19 cellular contexts compared by ENCODE assay signal in genomic region chr9:70586506-70586905, GRCh38.
DNase-seq lines count a peak whose midpoint lies in the region; ATAC-seq and TF ChIP-seq lines count a peak whose summit lies in the region.
"Had no signal": no experiment of that assay in that cellular context is flagged by ENCODE, and none has a peak within 500 bp of the region (broad histone marks: within the 10 kb centered on the region; RNA-seq: fewer than 3 reads in every experiment).

No MANE protein-coding gene starts in this region.

- no peak for TF ChIP-seq RAD21 in IMR-90 (IDR thresholded peaks at IDR 0.05; ENCODE audit: low read length)

- TF ChIP-seq CTCF in IMR-90 (conservative IDR thresholded peaks at IDR 0.05; ENCODE audit: low read depth, low read length): no peak
- no peak for TF ChIP-seq CTCF in lower lobe of right lung (IDR thresholded peaks at IDR 0.05)

- H4K20me1 ChIP-seq in IMR-90 (ENCODE audit: insufficient read depth, low read length): no peaks in the 10 kb centered on the region

- peak overlapping the region; percentile 30 for H2BK120ac ChIP-seq in IMR-90 (ENCODE audit: low read depth, low read length)

- CTCF ChIA-PET in IMR-90 (lab: Yijun Ruan, JAX): no interaction called here

- H3K36me3 ChIP-seq in IMR-90 (ENCODE audit: control insufficient read depth, insufficient read depth, low read length): no peaks in the 10 kb centered on the region
- H3K36me3 ChIP-seq in lower lobe of right lung: no peaks in the 10 kb centered on the region
- no peaks in the 10 kb centered on the region for H3K36me3 ChIP-seq in stomach smooth muscle (ENCODE audit: control insufficient read depth in 2 of 2, insufficient read depth in 2 of 2, low read length in 2 of 2)
- H3K36me3 ChIP-seq: colonic mucosa, MG63 had no signal

- peak overlapping the region; percentile 12; the same call in 1 of the 2 replicates for H4K5ac ChIP-seq in IMR-90 (ENCODE audit: low read depth, low read length)

- peaks cover 19% of the 10 kb centered on the region for H3K9me1 ChIP-seq in IMR-90 (ENCODE audit: insufficient read depth, low read length)

- H2AFZ ChIP-seq in IMR-90 (replicated peaks; ENCODE audit: low read length, poor library complexity): no peak overlapping the region

- H3K4ac ChIP-seq in IMR-90 (ENCODE audit: low read depth, low read length): peak overlapping the region; percentile 21; the same call in 1 of the 2 replicates

- in situ Hi-C loops in IMR-90 (cut with MboI; ENCODE audit: low sequenced_read_pairs): loop anchor here (5.0 kb wide), 1 partner anchor 49 kb away; no protein-coding TSS in a partner anchor

- H3K4me2 ChIP-seq in IMR-90 (ENCODE audit: low read depth, low read length): no peak overlapping the region

- no TSS peak for BruUV-seq in IMR-90 (replicated peaks; lab: Mats Ljungman, UMichigan)

- intact Hi-C loops in IMR-90 (cut with micrococcal nuclease): loop anchor here (5.0 kb wide), 1 partner anchor 104 kb away; no protein-coding TSS in a partner anchor
- intact Hi-C loops in lower lobe of right lung (cut with DNase I): no loop called here

- DNase-seq in IMR-90 (no peak), dermis blood vessel endothelial cell (peak; percentile 33), lower lobe of right lung (no peak), NCI-H1105 treated with DMSO at 0.1 percent for 48 hours (lab: John Stamatoyannopoulos, UW) (no peak), NCI-H1092 treated with DMSO at 0.1 percent for 48 hours (lab: John Stamatoyannopoulos, UW) (no peak), hepatic stellate cell (ENCODE audit: low spot score) (no peak), NCI-H1694 treated with DMSO at 0.1 percent for 48 hours (lab: John Stamatoyannopoulos, UW) (no peak)
- DNase-seq: activated effector memory CD4-positive, alpha-beta T cell treated with Interleukin-2 at 50 U/mL for 16 hours; colonic mucosa; GOT3; NCI-H187 treated with DMSO at 0.1 percent for 48 hours; NCI-H510A treated with DMSO at 0.1 percent for 48 hours; T-cell had no signal

- H3K27me3 ChIP-seq in IMR-90 (ENCODE audit: control insufficient read depth, insufficient read depth, low read length): no peaks in the 10 kb centered on the region
- no peaks in the 10 kb centered on the region for H3K27me3 ChIP-seq in lower lobe of right lung (ENCODE audit: low read depth)
- H3K27me3 ChIP-seq in stomach smooth muscle (ENCODE audit: control insufficient read depth in 1 of 2, insufficient read depth in 2 of 2, low read length in 2 of 2): no peaks in the 10 kb centered on the region
- H3K27me3 ChIP-seq: colonic mucosa, MG63 had no signal

- no CpG with 5 or more reads among the region's 3 CpGs for WGBS in IMR-90 (ENCODE audit: extremely low coverage in 2 of 2, insufficient read length in 1 of 2), 2 experiments

- H3K14ac ChIP-seq in IMR-90 (replicated peaks; ENCODE audit: low read depth, low read length): peak overlapping the region; percentile 69

- no peak overlapping the region for H2AK9ac ChIP-seq in IMR-90 (replicated peaks; ENCODE audit: low read depth, low read length, poor library complexity)

- H2AK5ac ChIP-seq in IMR-90 (ENCODE audit: low read depth, low read length): peak overlapping the region; percentile 15; the same call in 1 of the 2 replicates

- H3K23ac ChIP-seq in IMR-90 (ENCODE audit: low read depth, low read length): peak overlapping the region; percentile 11; the same call in 1 of the 2 replicates

- H3K18ac ChIP-seq in IMR-90 (ENCODE audit: low read depth, low read length): peak overlapping the region; percentile 89; the same call in 1 of the 2 replicates

- TF ChIP-seq POLR2A in IMR-90 (IDR thresholded peaks at IDR 0.05; ENCODE audit: low read depth, low read length): no peak

- H2BK20ac ChIP-seq in IMR-90 (ENCODE audit: low read depth, low read length): peak overlapping the region; percentile 60

- dilution Hi-C loops in IMR-90 (cut with HindIII; ENCODE audit: low sequenced_read_pairs, unreplicated experiment): no loop called here

- no peak overlapping the region for H3K4me3 ChIP-seq in IMR-90 (ENCODE audit: insufficient read depth, low read depth, low read length)
- no peak overlapping the region for H3K4me3 ChIP-seq in lower lobe of right lung
- no peak overlapping the region for H3K4me3 ChIP-seq in stomach smooth muscle (ENCODE audit: low read length in 2 of 2)
- H3K4me3 ChIP-seq: colonic mucosa, MG63 had no signal

- no peak overlapping the region for H3K9ac ChIP-seq in IMR-90 (ENCODE audit: low read depth, low read length)
- H3K9ac ChIP-seq in stomach smooth muscle (ENCODE audit: low read length in 2 of 2): peak overlapping the region in 1 of 2 donors; percentile 7

- H3K9me3 ChIP-seq in IMR-90 (ENCODE audit: control insufficient read depth, insufficient read depth, low read length) (no peaks in the 10 kb centered on the region), lower lobe of right lung (no peaks in the 10 kb centered on the region), stomach smooth muscle (ENCODE audit: control insufficient read depth in 2 of 2, low read length in 2 of 2) (no peaks in the 10 kb centered on the region)
- H3K9me3 ChIP-seq: colonic mucosa, MG63 had no signal

- H3K4me1 ChIP-seq in IMR-90 (ENCODE audit: control insufficient read depth, insufficient read depth, low read length) (peaks cover 29% of the 10 kb centered on the region), lower lobe of right lung (peaks cover 28% of the 10 kb centered on the region), stomach smooth muscle (ENCODE audit: control insufficient read depth, insufficient read depth, low read length) (peaks cover 40% of the 10 kb centered on the region)
- H3K4me1 ChIP-seq: colonic mucosa had no signal

- peak overlapping the region; percentile 5; the same call in 1 of the 2 replicates for H4K91ac ChIP-seq in IMR-90 (ENCODE audit: insufficient read depth, low read depth, low read length)

- H3K27ac ChIP-seq in IMR-90 (ENCODE audit: insufficient read depth, low read length): no peak overlapping the region
- H3K27ac ChIP-seq in lower lobe of right lung: peak overlapping the region; percentile 42
- peak overlapping the region; percentile 97 for H3K27ac ChIP-seq in stomach smooth muscle (ENCODE audit: low read length)

- no peak overlapping the region for H3K56ac ChIP-seq in IMR-90 (ENCODE audit: extremely low read depth, insufficient read depth, low read length)

- H3K79me1 ChIP-seq in IMR-90 (ENCODE audit: low read depth in 1 of 2, low read length in 2 of 2): peaks cover 0 to 9% of the 10 kb centered on the region in 2 experiments; a peak in 2 of 4 replicates

- POLR2A ChIA-PET in IMR-90 (lab: Charles Lee; ENCODE audit: unreplicated experiment): interaction anchor here (0.5 kb wide), 1 partner anchor 166 kb away, joined by 3 read pairs; no protein-coding TSS in a partner anchor

- peak overlapping the region; percentile 65 for H2BK5ac ChIP-seq in IMR-90 (ENCODE audit: low read depth, low read length, poor library complexity, severe bottlenecking)

- peak overlapping the region in 1 of 2 experiments; percentile 27; a peak in 1 of 4 replicates for H4K8ac ChIP-seq in IMR-90 (ENCODE audit: low read depth in 2 of 2, low read length in 2 of 2)

- ATAC-seq in IMR-90 (ENCODE audit: low read depth): no peak
- ATAC-seq in lower lobe of right lung: no peak
- ATAC-seq: esophagus mucosa; Panc1; stimulated activated effector memory CD8-positive, alpha-beta T cell treated with anti-CD3 and anti-CD28 coated beads, Interleukin-12 subunit alpha, Interleukin-12 subunit beta, amount 100 ng/mL, for 72 hours; T-cell; WTC11 had no signal

- H2BK15ac ChIP-seq in IMR-90 (ENCODE audit: low read depth, low read length): peak overlapping the region; percentile 46; the same call in 1 of the 3 replicates

TF ChIP-seq in IMR-90, 13 proteins besides CTCF, POLR2A, EP300 and RAD21:
- TF ChIP-seq MXI1 (IDR thresholded peaks at IDR 0.05; ENCODE audit: borderline replicate concordance, low read depth, low read length) (no peak), CHD1 (IDR thresholded peaks at IDR 0.05; ENCODE audit: low read depth, low read length) (no peak), ELK1 (IDR thresholded peaks at IDR 0.05; ENCODE audit: borderline replicate concordance, low read depth, low read length) (no peak), MAZ (IDR thresholded peaks at IDR 0.05; ENCODE audit: borderline replicate concordance, low read depth, low read length) (no peak), NFE2L2 (IDR thresholded peaks at IDR 0.05; ENCODE audit: low read depth, low read length) (no peak), MAFK (IDR thresholded peaks at IDR 0.05; ENCODE audit: low read depth, low read length) (no peak), BHLHE40 (IDR thresholded peaks at IDR 0.05; ENCODE audit: low read depth, low read length) (no peak), RCOR1 (IDR thresholded peaks at IDR 0.05; ENCODE audit: insufficient replicate concordance, low read length) (no peak), RFX5 (IDR thresholded peaks at IDR 0.05; ENCODE audit: low read depth, low read length) (no peak)
- TF ChIP-seq, protein P1, sequence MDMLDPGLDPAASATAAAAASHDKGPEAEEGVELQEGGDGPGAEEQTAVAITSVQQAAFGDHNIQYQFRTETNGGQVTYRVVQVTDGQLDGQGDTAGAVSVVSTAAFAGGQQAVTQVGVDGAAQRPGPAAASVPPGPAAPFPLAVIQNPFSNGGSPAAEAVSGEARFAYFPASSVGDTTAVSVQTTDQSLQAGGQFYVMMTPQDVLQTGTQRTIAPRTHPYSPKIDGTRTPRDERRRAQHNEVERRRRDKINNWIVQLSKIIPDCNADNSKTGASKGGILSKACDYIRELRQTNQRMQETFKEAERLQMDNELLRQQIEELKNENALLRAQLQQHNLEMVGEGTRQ (IDR thresholded peaks at IDR 0.05; ENCODE audit: low read depth, low read length): no peak
